In the genomic region with DNA sequence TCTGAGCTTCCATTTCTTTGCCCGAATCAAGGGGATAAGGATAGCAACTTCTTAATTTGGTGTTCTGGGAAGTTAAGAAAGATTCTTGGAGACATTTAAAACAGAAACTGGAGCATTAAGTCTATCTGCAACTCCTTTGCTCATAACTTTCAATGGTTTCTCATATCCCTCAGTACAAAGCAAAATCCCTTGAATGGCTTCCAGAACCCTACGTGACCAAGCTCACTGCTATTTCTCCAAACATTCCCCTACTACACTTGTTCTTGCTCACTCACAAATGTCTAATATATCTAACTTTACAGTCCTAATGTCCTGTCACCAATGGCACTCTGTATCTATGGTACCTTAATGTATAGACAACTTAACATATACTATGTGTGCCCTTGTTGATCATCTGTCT, we compare ENCODE assay signal across 31 cellular contexts.
"Had no signal": no experiment of that assay in that cellular context is flagged by ENCODE, and none has a peak within 500 bp of the region (broad histone marks: within the 10 kb centered on the region; RNA-seq: fewer than 3 reads in every experiment).

No MANE protein-coding gene starts in this region.

- H3K36me3 ChIP-seq: esophagus muscularis mucosa, heart right ventricle, left lung, ovary, right lobe of liver, thyroid gland, upper lobe of left lung, vagina had no signal

- H3K4me3 ChIP-seq: body of pancreas, esophagus muscularis mucosa, heart right ventricle, left lung, lung, ovary, right lobe of liver, skin epidermis, thyroid gland, upper lobe of left lung, vagina had no signal

- FAIRE-seq: colon, islet of Langerhans had no signal

- DNase-seq: activated B cell treated with CpG ODN at 0.5 μM for 24 hours; activated naive CD4-positive, alpha-beta T cell; activated T-cell treated with anti-CD3 and anti-CD28 coated beads for 4 hours; activated T-cell treated with anti-CD3 and anti-CD28 coated beads, Interleukin-2, amount 50 U/mL, for 72 hours; anterior cingulate cortex; body of pancreas; dermis blood vessel endothelial cell; effector CD4-positive, alpha-beta T cell; foreskin keratinocyte; heart right ventricle; left lung; naive B cell; ovary; right lobe of liver; stimulated activated CD4-positive, alpha-beta T cell treated with anti-CD3 and anti-CD28 coated beads, Interleukin-4, amount 100 ng/mL, for 24 hours; substantia nigra; T-helper 1 cell; thyroid gland; upper lobe of left lung had no signal

- H3K9me3 Mint-ChIP-seq: mesothelial cell of epicardium; stimulated activated naive CD8-positive, alpha-beta T cell treated with anti-CD3 and anti-CD28 coated beads, Interleukin-15, Interleukin-2, amounts not matched to agents 100 ng/mL and 50 ng/mL, for 24 hours had no signal

- H3K27me3 ChIP-seq: body of pancreas, esophagus muscularis mucosa, foreskin keratinocyte, heart right ventricle, left lung, ovary, right lobe of liver, thyroid gland, upper lobe of left lung, vagina had no signal

- H3K36me3 Mint-ChIP-seq: activated naive CD8-positive, alpha-beta T cell; mesothelial cell of epicardium; naive B cell; stimulated activated effector memory CD8-positive, alpha-beta T cell treated with anti-CD3 and anti-CD28 coated beads, Interleukin-12 subunit alpha, Interleukin-12 subunit beta, amount 100 ng/mL, for 72 hours had no signal

- H3K4me1 ChIP-seq: body of pancreas, esophagus muscularis mucosa, heart right ventricle, left lung, right lobe of liver, thyroid gland, upper lobe of left lung, vagina had no signal

- H3K27ac Mint-ChIP-seq: activated B cell treated with CpG ODN at 0.5 μM for 24 hours; activated naive CD8-positive, alpha-beta T cell; activated T-cell treated with anti-CD3 and anti-CD28 coated beads, Interleukin-2, amount 50 U/mL, for 72 hours; mesothelial cell of epicardium; naive B cell; progenitor cell of endocrine pancreas; stimulated activated effector memory CD8-positive, alpha-beta T cell treated with anti-CD3 and anti-CD28 coated beads, Interleukin-12 subunit alpha, Interleukin-12 subunit beta, amount 100 ng/mL, for 72 hours; stimulated activated naive CD8-positive, alpha-beta T cell treated with anti-CD3 and anti-CD28 coated beads, Interleukin-15, Interleukin-2, amounts not matched to agents 100 ng/mL and 50 ng/mL, for 24 hours; T-helper 2 cell treated with Interferon-gamma antibody and Interleukin-4, amounts not matched to agents 5 μg/mL and 100 μg/mL, for 36 hours had no signal

- ATAC-seq: activated T-cell treated with anti-CD3 and anti-CD28 coated beads, Interleukin-2, amount 50 U/mL, for 72 hours; body of pancreas; foreskin keratinocyte; heart right ventricle; left lung; right lobe of liver; stimulated activated effector memory CD8-positive, alpha-beta T cell treated with anti-CD3 and anti-CD28 coated beads, Interleukin-12 subunit alpha, Interleukin-12 subunit beta, amount 100 ng/mL, for 72 hours had no signal

- H3K27me3 Mint-ChIP-seq: activated B cell treated with CpG ODN at 0.5 μM for 24 hours; activated naive CD8-positive, alpha-beta T cell; naive B cell; progenitor cell of endocrine pancreas; stimulated activated naive CD8-positive, alpha-beta T cell treated with anti-CD3 and anti-CD28 coated beads, Interleukin-15, Interleukin-2, amounts not matched to agents 100 ng/mL and 50 ng/mL, for 24 hours had no signal

- H3K4me3 Mint-ChIP-seq: activated B cell treated with CpG ODN at 0.5 μM for 24 hours; activated naive CD8-positive, alpha-beta T cell; activated T-cell treated with anti-CD3 and anti-CD28 coated beads, Interleukin-2, amount 50 U/mL, for 72 hours; mesothelial cell of epicardium; naive B cell; stimulated activated effector memory CD8-positive, alpha-beta T cell treated with anti-CD3 and anti-CD28 coated beads, Interleukin-12 subunit alpha, Interleukin-12 subunit beta, amount 100 ng/mL, for 72 hours; stimulated activated naive CD8-positive, alpha-beta T cell treated with anti-CD3 and anti-CD28 coated beads, Interleukin-15, Interleukin-2, amounts not matched to agents 100 ng/mL and 50 ng/mL, for 24 hours; T-helper 2 cell treated with Interferon-gamma antibody and Interleukin-4, amounts not matched to agents 5 μg/mL and 100 μg/mL, for 36 hours had no signal

- H3K27ac ChIP-seq: body of pancreas, esophagus muscularis mucosa, foreskin keratinocyte, heart right ventricle, left lung, ovary, right lobe of liver, skin epidermis, thyroid gland, upper lobe of left lung, vagina had no signal

- H3K4me1 Mint-ChIP-seq: activated B cell treated with CpG ODN at 0.5 μM for 24 hours; naive B cell; stimulated activated effector memory CD8-positive, alpha-beta T cell treated with anti-CD3 and anti-CD28 coated beads, Interleukin-12 subunit alpha, Interleukin-12 subunit beta, amount 100 ng/mL, for 72 hours had no signal
